Comparison of ENCODE assay signal across 9 cellular contexts in the genomic region with DNA sequence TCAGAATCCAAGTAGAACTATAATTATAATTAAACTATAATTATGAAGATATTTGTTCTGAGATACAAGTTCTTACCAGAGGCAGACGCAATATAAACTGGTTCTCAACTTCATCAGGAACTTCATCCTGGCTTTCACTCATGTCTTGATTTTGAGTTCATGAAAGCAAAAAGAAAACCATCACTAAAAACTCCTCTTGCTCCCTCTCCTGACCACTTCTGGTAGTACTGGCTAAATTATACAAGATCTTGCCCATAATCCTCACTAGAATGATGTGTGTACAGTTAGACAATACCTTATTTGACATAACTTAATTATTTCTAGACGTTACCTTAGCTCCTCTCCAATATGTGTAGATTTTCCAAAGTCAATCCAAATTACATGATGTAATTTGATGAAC. TPM values are rescaled to one million over a fixed set of nuclear protein-coding genes. Genes with fewer than 3 reads are reported as not detected.
DNase-seq lines count a peak whose midpoint lies in the region; ATAC-seq and TF ChIP-seq lines count a peak whose summit lies in the region.
"Had no signal": no experiment of that assay in that cellular context is flagged by ENCODE, and none has a peak within 500 bp of the region (broad histone marks: within the 10 kb centered on the region; RNA-seq: fewer than 3 reads in every experiment).

No MANE protein-coding gene starts in this region.

- intact Hi-C loops in heart right ventricle (cut with DNase I) = loop anchor here in 4 of 10 donors (5.0 to 10.0 kb wide), 3 partner anchors 390 to 603 kb away; no protein-coding TSS in a partner anchor
- intact Hi-C loops in left cardiac atrium (cut with DNase I) = loop anchor here in 1 of 2 donors (5.0 to 10.0 kb wide), 2 partner anchors 390 to 603 kb away; no protein-coding TSS in a partner anchor
- intact Hi-C loops in mucosa of descending colon (cut with DNase I, micrococcal nuclease) = no loop called here

- DNase-seq in heart right ventricle (peak in 1 of 2 donors; percentile 4), left cardiac atrium (no peak), NCI-H82 (lab: John Stamatoyannopoulos, UW) (peak; percentile 59), chondrocyte (ENCODE audit: low spot score) (no peak), mucosa of descending colon (peak in 1 of 3 donors; percentile 67), GF-D8 (lab: John Stamatoyannopoulos, UW) (no peak)

- H3K27me3 Mint-ChIP-seq in chondrocyte (ENCODE audit: low read depth) = no peaks in the 10 kb centered on the region

- H3K27ac ChIP-seq in heart right ventricle = no peak overlapping the region

- WGBS in heart right ventricle, 2 donors = 7 to 17% methylated on average over 2 of the region's 2 CpGs

- H3K27ac Mint-ChIP-seq in chondrocyte (ENCODE audit: unreplicated experiment) = no peak overlapping the region
- H3K27ac Mint-ChIP-seq: dendritic cell treated with granulocyte-macrophage colony-stimulating factor and Interleukin-4, amounts not matched to agents 40 ng/mL and 50 ng/mL, for 4 days had no signal

- TF ChIP-seq CTCF in heart right ventricle (IDR thresholded peaks at IDR 0.05) (peak in 8 of 9 donors; percentile 25 to 67 (median 57)), chondrocyte (IDR thresholded peaks at IDR 0.05) (peak; percentile 82), mucosa of descending colon (IDR thresholded peaks at IDR 0.05) (peak; percentile 10)

- no peak overlapping the region for H3K4me3 Mint-ChIP-seq in chondrocyte (ENCODE audit: unreplicated experiment)
- H3K4me3 Mint-ChIP-seq: dendritic cell treated with granulocyte-macrophage colony-stimulating factor and Interleukin-4, amounts not matched to agents 40 ng/mL and 50 ng/mL, for 4 days had no signal

- no peak for ATAC-seq in heart right ventricle
- ATAC-seq in left cardiac atrium = no peak
- peak; percentile 79 for ATAC-seq in HG02885 (IDR thresholded peaks at IDR 0.05; ENCODE audit: poor library complexity, unreplicated experiment)
- ATAC-seq in mucosa of descending colon = peak; percentile 52
- ATAC-seq in HG03175 (IDR thresholded peaks at IDR 0.05; ENCODE audit: unreplicated experiment) = no peak

- no peaks in the 10 kb centered on the region for H3K36me3 Mint-ChIP-seq in chondrocyte (ENCODE audit: low read depth)

- H3K36me3 ChIP-seq in heart right ventricle (no peaks in the 10 kb centered on the region), mucosa of descending colon (ENCODE audit: low read depth) (no peaks in the 10 kb centered on the region)

- peaks cover 0 to 59% (median 15%) of the 10 kb centered on the region in 7 donors for H3K27me3 ChIP-seq in heart right ventricle

- H3K4me1 ChIP-seq in heart right ventricle (no peaks in the 10 kb centered on the region), mucosa of descending colon (ENCODE audit: low read depth) (no peaks in the 10 kb centered on the region)

- no peak overlapping the region for H3K4me3 ChIP-seq in heart right ventricle
- no peak overlapping the region for H3K4me3 ChIP-seq in mucosa of descending colon

- H3K9me3 ChIP-seq in heart right ventricle (no peaks in the 10 kb centered on the region), mucosa of descending colon (no peaks in the 10 kb centered on the region)

- no peaks in the 10 kb centered on the region for H3K4me1 Mint-ChIP-seq in chondrocyte (ENCODE audit: low read depth)

- no peaks in the 10 kb centered on the region for H3K9me3 Mint-ChIP-seq in chondrocyte (ENCODE audit: low read depth)
- H3K9me3 Mint-ChIP-seq: dendritic cell treated with granulocyte-macrophage colony-stimulating factor and Interleukin-4, amounts not matched to agents 40 ng/mL and 50 ng/mL, for 4 days had no signal

RNA-seq across cellular contexts. Expression of a gene that starts 3.7 kb away (rescaled TPM):
- total RNA-seq in heart right ventricle = under 1 TPM in 1 of 10 donors, not detected in 9; 0.15 TPM
- under 1 TPM in 1 of 2 donors, not detected in 1; 0.01 TPM for polyA plus RNA-seq in heart right ventricle
- total RNA-seq in left cardiac atrium = under 1 TPM in 1 of 2 donors, not detected in 1; 0.15 TPM
- total RNA-seq in chondrocyte = 0.21 to 0.39 TPM (median 0.30 TPM) in 3 replicates
- under 1 TPM in 2 of 3 donors, not detected in 1; 0.29 to 0.41 TPM for total RNA-seq in mucosa of descending colon

Comparison
In these comparisons a context has a peak if more than half of its experiments do, and no peak if none do; other contexts are left out.
1. ATAC-seq: peak in HG02885 (single experiment) and mucosa of descending colon (single experiment); none in heart right ventricle (0 of 8), left cardiac atrium (0 of 2) and HG03175 (single experiment).
2. CTCF ChIP-seq: peak in every context shown above with its lines; median percentile 82 in chondrocyte; 57 in heart right ventricle; 10 in mucosa of descending colon.